Comparison of ENCODE assay signal across 1 cellular context in the genomic region with DNA sequence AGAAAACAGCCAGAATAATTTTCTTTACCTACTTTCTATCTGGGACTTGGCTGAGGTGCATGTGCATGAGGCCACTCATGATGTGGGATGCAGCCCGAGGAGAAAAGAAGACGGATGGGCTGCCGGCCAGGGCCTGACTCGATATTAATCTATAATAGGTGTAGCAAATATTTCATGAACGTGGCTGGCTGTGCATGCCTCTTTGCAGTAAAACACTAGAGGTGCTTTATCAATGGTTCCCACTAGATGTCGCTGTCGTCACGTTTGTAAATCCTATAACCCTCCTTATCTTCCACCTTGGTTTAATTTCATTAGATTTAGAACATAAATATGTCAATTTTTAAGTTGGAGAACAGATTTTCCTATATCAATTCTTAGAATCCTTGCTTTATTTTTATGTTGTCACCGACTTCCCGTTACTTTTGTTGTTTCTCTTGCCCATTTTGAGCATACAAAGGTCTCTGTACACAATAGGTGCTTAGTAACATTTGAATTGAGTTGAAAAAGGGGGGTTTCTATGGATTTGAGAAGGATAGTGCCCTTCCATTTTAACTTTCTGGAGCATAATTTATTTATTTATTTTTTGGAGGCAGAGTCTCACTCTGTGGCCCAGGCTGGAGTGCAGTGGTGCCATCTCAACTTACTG.
TF ChIP-seq lines count a peak whose summit lies in the region.

No MANE protein-coding gene starts in this region.

TF ChIP-seq in endothelial cell of umbilical vein, 7 proteins besides CTCF, POLR2A, EP300 and RAD21 (continued from another document):
- TF ChIP-seq GATA2 (IDR thresholded peaks at IDR 0.05; ENCODE audit: insufficient read depth, insufficient read length, low read depth, low read length) (no peak), EZH2 (IDR thresholded peaks at IDR 0.05; ENCODE audit: borderline replicate concordance, low read depth, low read length, severe bottlenecking) (no peak)
- TF ChIP-seq, protein P1, sequence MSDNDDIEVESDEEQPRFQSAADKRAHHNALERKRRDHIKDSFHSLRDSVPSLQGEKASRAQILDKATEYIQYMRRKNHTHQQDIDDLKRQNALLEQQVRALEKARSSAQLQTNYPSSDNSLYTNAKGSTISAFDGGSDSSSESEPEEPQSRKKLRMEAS (IDR thresholded peaks at IDR 0.05; ENCODE audit: insufficient read depth, insufficient read length), result no peak
